8 cellular contexts compared by ENCODE assay signal in the genomic region with DNA sequence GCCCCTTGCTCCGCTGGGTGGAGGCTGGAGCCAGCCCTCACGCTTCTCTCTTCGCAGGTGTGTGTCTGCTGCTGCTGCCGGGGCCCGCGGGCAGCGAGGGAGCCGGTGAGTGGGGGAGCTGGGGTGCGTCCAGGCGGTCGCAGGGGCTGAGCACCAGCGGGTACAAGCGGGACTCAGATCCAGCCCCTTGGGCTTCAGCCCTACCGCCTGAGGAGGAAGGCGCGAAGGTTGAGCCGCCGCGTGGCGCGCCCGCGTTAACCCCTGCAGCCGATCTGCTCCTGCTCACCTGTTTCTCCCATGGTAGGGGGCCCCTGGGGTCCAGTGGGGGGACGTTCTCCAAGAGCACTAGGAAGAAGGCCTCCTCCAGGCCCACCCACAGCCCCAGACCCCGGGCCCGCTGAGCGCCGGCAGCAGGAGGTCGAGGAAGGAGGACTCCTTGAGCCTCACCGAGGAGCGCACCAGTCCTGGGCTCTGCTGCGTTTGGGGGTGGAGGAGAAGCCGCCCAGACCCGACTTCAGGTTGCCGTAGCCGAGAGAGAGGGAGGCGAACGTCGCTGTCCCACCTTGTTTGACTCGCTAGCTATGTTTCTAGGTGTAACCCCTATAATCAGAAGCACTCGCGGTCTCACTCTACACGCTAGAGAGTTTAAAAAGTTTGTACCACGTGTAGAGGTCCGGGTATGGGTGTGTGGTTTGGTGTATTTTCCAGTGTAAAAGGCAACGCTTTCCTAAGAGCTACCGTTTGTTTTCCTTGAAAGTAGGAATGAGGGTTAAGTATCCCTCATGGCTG. TPM values are rescaled to one million over a fixed set of nuclear protein-coding genes. Genes with fewer than 3 reads are reported as not detected.
DNase-seq lines count a peak whose midpoint lies in the region; ATAC-seq, FAIRE-seq and TF ChIP-seq lines count a peak whose summit lies in the region.

No MANE protein-coding gene starts in this region.

- H3K4me1 ChIP-seq in A673 (ENCODE audit: insufficient read depth, low read length, poor library complexity, severe bottlenecking) = peaks cover 10% of the 10 kb centered on the region

- peaks cover 47 to 52% of the 10 kb centered on the region in 2 donors for H3K27me3 Mint-ChIP-seq in T-cell
- peaks cover 54% of the 10 kb centered on the region for H3K27me3 Mint-ChIP-seq in nephron (ENCODE audit: low read depth)

- H3K36me3 Mint-ChIP-seq in T-cell (no peaks in the 10 kb centered on the region), nephron (ENCODE audit: low read depth) (no peaks in the 10 kb centered on the region)

- H3K9me3 Mint-ChIP-seq in T-cell (no peaks in the 10 kb centered on the region), nephron (no peaks in the 10 kb centered on the region)

- H3K4me3 ChIP-seq in A673 (ENCODE audit: low read depth, low read length, poor library complexity, severe bottlenecking) = peak overlapping the region; percentile 79
- peak overlapping the region; percentile 37 for H3K4me3 ChIP-seq in epithelial cell of esophagus (ENCODE audit: low read length)

- peaks cover 4 to 16% (median 13%) of the 10 kb centered on the region in 3 donors for H3K4me1 Mint-ChIP-seq in T-cell
- peaks cover 13% of the 10 kb centered on the region for H3K4me1 Mint-ChIP-seq in nephron

- H3K27ac Mint-ChIP-seq in T-cell (no peak overlapping the region), nephron (no peak overlapping the region)

- CTCF ChIA-PET in A673 (lab: Charles Lee) (no interaction called here), T-cell (lab: Charles Lee) (interaction anchor here in 1 of 2 donors (0.7 kb wide), 1 partner anchor 252 kb away, joined by 3 read pairs; no protein-coding TSS in a partner anchor)

- no peaks in the 10 kb centered on the region for H3K27me3 ChIP-seq in A673 (replicated peaks; ENCODE audit: insufficient read depth, low read depth, low read length, poor library complexity)

- peaks cover 25% of the 10 kb centered on the region for H3K36me3 ChIP-seq in A673 (ENCODE audit: insufficient read depth, low read length, poor library complexity, severe bottlenecking)

- POLR2A ChIA-PET in A673 (lab: Charles Lee; ENCODE audit: low non-redundant PET) = no interaction called here
- POLR2A ChIA-PET in T-cell (lab: Charles Lee) = interaction anchor here in 1 of 2 donors (0.5 kb wide), 1 partner anchor 117 kb away, joined by 7 read pairs; no protein-coding TSS in a partner anchor

- no peak for FAIRE-seq in RCC 7860 (lab: Jason Lieb, UNC)

- no TSS peak for BruUV-seq in A673 (replicated peaks; lab: Mats Ljungman, UMichigan)

- ATAC-seq in GM18868 (IDR thresholded peaks at IDR 0.05; ENCODE audit: unreplicated experiment) (peak; percentile 21), HG03060 (IDR thresholded peaks at IDR 0.05; ENCODE audit: low read depth, unreplicated experiment) (peak; percentile 16), T-cell (replicated peaks in 1 of 4) (peak; percentile 25 to 39 (median 36))

- H3K4me3 Mint-ChIP-seq in T-cell = peak overlapping the region; percentile 70 to 79 (median 78)
- H3K4me3 Mint-ChIP-seq in nephron = peak overlapping the region; percentile 81 to 84 (median 82)

- H3K9me3 ChIP-seq in A673 (ENCODE audit: low read depth, low read length, poor library complexity, severe bottlenecking) = no peaks in the 10 kb centered on the region

- intact Hi-C loops in A673 (cut with micrococcal nuclease; ENCODE audit: unreplicated experiment) = no loop called here

- TF ChIP-seq CTCF in A673 (conservative IDR thresholded peaks at IDR 0.05; ENCODE audit: low read depth, low read length) (no peak), epithelial cell of esophagus (IDR thresholded peaks at IDR 0.05; ENCODE audit: insufficient read depth, low read depth, low read length, missing control alignments) (no peak), nephron (IDR thresholded peaks at IDR 0.05; ENCODE audit: unreplicated experiment in 3 of 3) (no peak)

- DNase-seq in A673 (ENCODE audit: low spot score) (peak; percentile 45), T-cell (peak in 3 of 34 experiments; percentile 0 to 4 (median 0)), epithelial cell of esophagus (ENCODE audit: low read depth) (no peak), NCI-H1048 (lab: John Stamatoyannopoulos, UW) (no peak), RCC 7860 (ENCODE audit: low spot score) (no peak)

- H3K27ac ChIP-seq in A673 (ENCODE audit: low read depth, low read length, poor library complexity, severe bottlenecking) = peak overlapping the region; percentile 81

RNA-seq across cellular contexts. Expression of gene COCH, which starts 0.8 kb away (rescaled TPM):
- total RNA-seq in A673 (2021) (70.8 and 87.6 TPM in 2 replicates), T-cell (1 to 10 TPM in 2 of 5 donors, under 1 TPM in 3; 0.76 to 1.4 (median 0.77) TPM)

Comparison
In these comparisons a context has a peak if more than half of its experiments do, and no peak if none do; other contexts are left out.
1. RNA of gene COCH, which starts 0.8 kb away (total RNA-seq): 70.8 to 87.6 TPM in A673; 0.76 to 1.4 TPM in T-cell; every median in the first group is over 10 times any median in the second.
2. Peak in every context shown above with its lines, with median percentiles within 50 percentile points of each other: ATAC-seq.